In the genomic region with DNA sequence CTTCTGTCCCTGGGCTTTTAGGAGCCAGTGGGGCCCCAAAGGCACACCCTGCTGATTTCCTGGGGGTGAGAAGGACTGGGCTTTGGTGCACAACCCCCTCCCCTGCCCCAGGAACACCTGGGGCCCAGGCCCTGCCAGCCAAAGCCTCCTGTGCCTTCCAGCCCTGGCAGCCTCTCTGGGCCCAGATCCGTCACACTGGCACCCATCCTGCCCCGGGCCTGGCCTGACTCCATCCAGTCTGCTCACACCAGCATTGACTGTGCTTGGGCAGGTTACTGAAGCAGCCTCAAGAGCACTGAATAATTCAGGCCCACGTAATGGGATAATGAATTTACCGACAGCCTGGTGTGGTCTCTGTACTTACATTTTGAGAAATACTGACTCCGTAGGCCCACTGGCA, we compare ENCODE assay signal across 20 cellular contexts. TPM values are rescaled to one million over a fixed set of nuclear protein-coding genes. Genes with fewer than 3 reads are reported as not detected.
DNase-seq lines count a peak whose midpoint lies in the region; ATAC-seq and TF ChIP-seq lines count a peak whose summit lies in the region.
"Had no signal": no experiment of that assay in that cellular context is flagged by ENCODE, and none has a peak within 500 bp of the region (broad histone marks: within the 10 kb centered on the region; RNA-seq: fewer than 3 reads in every experiment).

No MANE protein-coding gene starts in this region.

- no peaks in the 10 kb centered on the region for H3K79me2 ChIP-seq in MM.1S (ENCODE audit: low read length)

- H3K36me3 ChIP-seq in heart left ventricle (no peaks in the 10 kb centered on the region), left ventricle myocardium inferior (no peaks in the 10 kb centered on the region), transverse colon (no peaks in the 10 kb centered on the region), MM.1S (replicated peaks; ENCODE audit: insufficient read depth, low read length) (no peaks in the 10 kb centered on the region)
- H3K36me3 ChIP-seq: SJSA1 had no signal

- no peak overlapping the region for H3K4me3 ChIP-seq in heart left ventricle
- no peak overlapping the region for H3K4me3 ChIP-seq in left ventricle myocardium inferior
- no peak overlapping the region for H3K4me3 ChIP-seq in transverse colon
- H3K4me3 ChIP-seq in MM.1S (ENCODE audit: low read length) = no peak overlapping the region
- H3K4me3 ChIP-seq: A549, GM12878, SJSA1 had no signal

- H2AFZ ChIP-seq in MM.1S (ENCODE audit: low read length) = no peak overlapping the region

- TF ChIP-seq POLR2A in heart left ventricle (IDR thresholded peaks at IDR 0.05) = no peak
- no peak for TF ChIP-seq POLR2A in transverse colon (IDR thresholded peaks at IDR 0.05)

- DNase-seq in heart left ventricle = peak in 1 of 5 donors; percentile 45
- DNase-seq in left ventricle myocardium inferior = no peak
- peak; percentile 53 for DNase-seq in cerebellum (ENCODE audit: low spot score)
- peak; percentile 76 for DNase-seq in left lobe of liver (ENCODE audit: low spot score)
- DNase-seq in transverse colon = no peak
- DNase-seq in MM.1S = no peak
- DNase-seq in KBM-7 = no peak
- DNase-seq: Calu3; CD4-positive, alpha-beta memory T cell; KG1; NCI-H1417 treated with DMSO at 0.1 percent for 48 hours; NCI-H2081; NCI-H2171 treated with DMSO at 0.1 percent for 48 hours; NCI-H748 treated with DMSO at 0.1 percent for 48 hours; OCI-M1; RPMI8226 had no signal

- no peaks in the 10 kb centered on the region for H3F3A ChIP-seq in MM.1S (ENCODE audit: insufficient read depth, low read length)

- H4K20me1 ChIP-seq in MM.1S (ENCODE audit: insufficient read depth, low read length) = no peaks in the 10 kb centered on the region

- no peak overlapping the region for H3K4me2 ChIP-seq in MM.1S (ENCODE audit: low read depth, low read length)
- H3K4me2 ChIP-seq: A549 had no signal

- no peaks in the 10 kb centered on the region for H3K4me1 ChIP-seq in heart left ventricle
- H3K4me1 ChIP-seq in left ventricle myocardium inferior = no peaks in the 10 kb centered on the region
- H3K4me1 ChIP-seq in transverse colon = peaks cover 12 to 27% (median 22%) of the 10 kb centered on the region in 4 donors
- H3K4me1 ChIP-seq in MM.1S (ENCODE audit: low read length) = no peaks in the 10 kb centered on the region
- H3K4me1 ChIP-seq: SJSA1 had no signal

- no peaks in the 10 kb centered on the region for H3K9me2 ChIP-seq in MM.1S (replicated peaks; ENCODE audit: insufficient read depth, low read length)

- H3K9ac ChIP-seq in MM.1S (ENCODE audit: low read length) = no peak overlapping the region

- no peaks in the 10 kb centered on the region for H3K27me3 ChIP-seq in heart left ventricle
- no peaks in the 10 kb centered on the region for H3K27me3 ChIP-seq in left ventricle myocardium inferior (ENCODE audit: low read depth)
- no peaks in the 10 kb centered on the region for H3K27me3 ChIP-seq in transverse colon
- no peaks in the 10 kb centered on the region for H3K27me3 ChIP-seq in MM.1S (replicated peaks; ENCODE audit: insufficient read depth, low read length)
- H3K27me3 ChIP-seq: SJSA1 had no signal

- no peak overlapping the region for H3K27ac ChIP-seq in heart left ventricle
- H3K27ac ChIP-seq in left ventricle myocardium inferior (replicated peaks) = no peak overlapping the region
- H3K27ac ChIP-seq in transverse colon = no peak overlapping the region
- H3K27ac ChIP-seq in MM.1S (ENCODE audit: low read length) = no peak overlapping the region
- H3K27ac ChIP-seq: A549, SJSA1 had no signal

- ATAC-seq in heart left ventricle = peak; percentile 45 to 70 (median 62)
- peak; percentile 64 for ATAC-seq in left lobe of liver
- ATAC-seq in HG03439 (IDR thresholded peaks at IDR 0.05; ENCODE audit: unreplicated experiment) = no peak
- ATAC-seq: A549, GM12878 had no signal

- TF ChIP-seq EP300 in transverse colon (IDR thresholded peaks at IDR 0.05; ENCODE audit: low read depth) = no peak

- H3K9me3 ChIP-seq in heart left ventricle (peaks cover 0 to 10% (median 3%) of the 10 kb centered on the region in 12 donors), left ventricle myocardium inferior (replicated peaks) (peaks cover 16% of the 10 kb centered on the region), transverse colon (no peaks in the 10 kb centered on the region), MM.1S (replicated peaks; ENCODE audit: insufficient read depth, low read length) (no peaks in the 10 kb centered on the region)
- H3K9me3 ChIP-seq: SJSA1 had no signal

- TF ChIP-seq CTCF in heart left ventricle (IDR thresholded peaks at IDR 0.05) = no peak
- no peak for TF ChIP-seq CTCF in left ventricle myocardium inferior (IDR thresholded peaks at IDR 0.05; ENCODE audit: borderline replicate concordance)
- TF ChIP-seq CTCF in transverse colon (IDR thresholded peaks at IDR 0.05) = no peak
- no peak for TF ChIP-seq CTCF in MM.1S (IDR thresholded peaks at IDR 0.05; ENCODE audit: low read length)

- in situ Hi-C loops in transverse colon (cut with MboI; ENCODE audit: low pct_ligation_motif_present in 1 of 4, low pct_unique_long_range_greater_than_20kb in 1 of 4, low sequenced_read_pairs in 3 of 4) = loop anchor here in 3 of 4 donors (25.0 kb wide), 2 partner anchors 135 to 985 kb away; a partner anchor contains a TSS
- in situ Hi-C loops in KBM-7 (cut with MboI; ENCODE audit: low pct_unique_long_range_greater_than_20kb, low sequenced_read_pairs) = no loop called here

- intact Hi-C loops in heart left ventricle (cut with DNase I) = no loop called here
- intact Hi-C loops in left ventricle myocardium inferior (cut with micrococcal nuclease) = no loop called here
- intact Hi-C loops in transverse colon (cut with DNase I; ENCODE audit: low total_unique reads) = no loop called here

- 77 to 88% (median 82%) methylated on average over 5 of the region's 5 CpGs for WGBS in heart left ventricle, 4 donors
- WGBS in transverse colon (ENCODE audit: low coverage in 1 of 2), 2 donors = 85% methylated on average over 5 of the region's 5 CpGs; no CpG with 5 or more reads in 1 of the 2 donors

RNA-seq across cellular contexts. Expression of a gene that starts 12.0 kb away (rescaled TPM):
- total RNA-seq in heart left ventricle (10 to 100 TPM; 20.8 to 75.0 (median 37.0) TPM), left ventricle myocardium inferior (29.0 TPM), cerebellum (13.8 TPM), left lobe of liver (26.9 TPM), transverse colon (100 to 1,000 TPM in 3 of 4 donors, 10 to 100 TPM in 1; 90.7 to 761 (median 173) TPM)
- 100 to 1,000 TPM in 1 of 2 donors, 10 to 100 TPM in 1; 57.9 to 124 TPM for polyA plus RNA-seq in heart left ventricle

RNA-seq across cellular contexts. Expression of a gene that starts 37.2 kb away (rescaled TPM):
- total RNA-seq in heart left ventricle = 100 to 1,000 TPM; 334 to 554 (median 472) TPM
- 100 to 1,000 TPM; 375 to 515 TPM for polyA plus RNA-seq in heart left ventricle
- 442 TPM for total RNA-seq in left ventricle myocardium inferior
- 88.6 TPM for total RNA-seq in cerebellum
- 47.8 TPM for total RNA-seq in left lobe of liver
- total RNA-seq in transverse colon = 100 to 1,000 TPM in 3 of 4 donors, 10 to 100 TPM in 1; 52.1 to 234 (median 149) TPM

Comparison
In these comparisons a context has a peak if more than half of its experiments do, and no peak if none do; other contexts are left out.
1. DNase-seq: peak in cerebellum (single experiment) and left lobe of liver (single experiment); none in left ventricle myocardium inferior (single experiment), transverse colon (single experiment), MM.1S (single experiment) and KBM-7 (single experiment).